In genomic region chr19:32580353-32580900, GRCh38 we compare ENCODE assay signal across 8 cellular contexts. TPM values are rescaled to one million over a fixed set of nuclear protein-coding genes. Genes with fewer than 3 reads are reported as not detected.
DNase-seq lines count a peak whose midpoint lies in the region; ATAC-seq and TF ChIP-seq lines count a peak whose summit lies in the region.

No MANE protein-coding gene starts in this region.

- intact Hi-C loops in A673 (cut with micrococcal nuclease; ENCODE audit: unreplicated experiment) = no loop called here
- intact Hi-C loops in lower lobe of right lung (cut with DNase I) = no loop called here
- intact Hi-C loops in vagina (cut with DNase I) = no loop called here

- no peak for DNase-seq in A673 (ENCODE audit: low spot score)
- no peak for DNase-seq in astrocyte of the spinal cord (ENCODE audit: low read depth, low spot score)
- no peak for DNase-seq in lower lobe of right lung
- no peak for DNase-seq in vagina (ENCODE audit: extremely low spot score in 2 of 2)
- no peak for DNase-seq in mucosa of gallbladder (ENCODE audit: low spot score)
- DNase-seq in amniotic stem cell (lab: John Stamatoyannopoulos, UW) = no peak

- in situ Hi-C loops in astrocyte of the spinal cord (cut with HindIII; ENCODE audit: low sequenced_read_pairs) = no loop called here

- TF ChIP-seq CTCF in A673 (conservative IDR thresholded peaks at IDR 0.05; ENCODE audit: low read depth, low read length) (no peak), astrocyte of the spinal cord (IDR thresholded peaks at IDR 0.05; ENCODE audit: low read depth, low read length) (no peak), lower lobe of right lung (IDR thresholded peaks at IDR 0.05) (no peak), vagina (IDR thresholded peaks at IDR 0.05) (no peak)

- peaks cover 30% of the 10 kb centered on the region for H3K36me3 ChIP-seq in A673 (ENCODE audit: insufficient read depth, low read length, poor library complexity, severe bottlenecking)
- H3K36me3 ChIP-seq in lower lobe of right lung = peaks cover 26% of the 10 kb centered on the region
- peaks cover 0 to 14% of the 10 kb centered on the region in 2 donors for H3K36me3 ChIP-seq in vagina

- BruUV-seq in A673 (replicated peaks; lab: Mats Ljungman, UMichigan) = no TSS peak

- H3K4me1 ChIP-seq in A673 (ENCODE audit: insufficient read depth, low read length, poor library complexity, severe bottlenecking) = peaks cover 12% of the 10 kb centered on the region
- H3K4me1 ChIP-seq in lower lobe of right lung = peaks cover 16% of the 10 kb centered on the region
- peaks cover 18% of the 10 kb centered on the region for H3K4me1 ChIP-seq in vagina

- ATAC-seq in GM19351 (IDR thresholded peaks at IDR 0.05; ENCODE audit: unreplicated experiment) (peak; percentile 38), HG03460 (IDR thresholded peaks at IDR 0.05; ENCODE audit: unreplicated experiment) (peak; percentile 27), lower lobe of right lung (peak; percentile 35 to 44)

- CTCF ChIA-PET in A673 (lab: Charles Lee) = no interaction called here

- H3K9me3 ChIP-seq in A673 (ENCODE audit: low read depth, low read length, poor library complexity, severe bottlenecking) (no peaks in the 10 kb centered on the region), lower lobe of right lung (no peaks in the 10 kb centered on the region), vagina (no peaks in the 10 kb centered on the region)

- H3K27me3 ChIP-seq in A673 (replicated peaks; ENCODE audit: insufficient read depth, low read depth, low read length, poor library complexity) (no peaks in the 10 kb centered on the region), lower lobe of right lung (ENCODE audit: low read depth) (no peaks in the 10 kb centered on the region), vagina (no peaks in the 10 kb centered on the region)

- H3K4me3 ChIP-seq in A673 (ENCODE audit: low read depth, low read length, poor library complexity, severe bottlenecking) (peak overlapping the region; percentile 100), astrocyte of the spinal cord (ENCODE audit: low read depth, low read length) (peak overlapping the region; percentile 55), lower lobe of right lung (peak overlapping the region; percentile 89), vagina (peak overlapping the region; percentile 92 to 97)

- H3K27ac ChIP-seq in A673 (ENCODE audit: low read depth, low read length, poor library complexity, severe bottlenecking) (no peak overlapping the region), lower lobe of right lung (peak overlapping the region; percentile 89), vagina (peak overlapping the region; percentile 75)

- POLR2A ChIA-PET in A673 (lab: Charles Lee; ENCODE audit: low non-redundant PET) = no interaction called here

- TF ChIP-seq POLR2A in vagina (IDR thresholded peaks at IDR 0.05) = no peak

RNA-seq across cellular contexts. Expression of gene PDCD5, which starts 0.6 kb away (rescaled TPM):
- total RNA-seq in A673 (2021) (242 and 255 TPM in 2 replicates), lower lobe of right lung (50.0 TPM), vagina (115 TPM), mucosa of gallbladder (56.4 TPM)
